ENCODE assay signal across 8 cellular contexts in genomic region chr16:58684354-58685083, GRCh38. TPM values are rescaled to one million over a fixed set of nuclear protein-coding genes. Genes with fewer than 3 reads are reported as not detected.
DNase-seq lines count a peak whose midpoint lies in the region; ATAC-seq and TF ChIP-seq lines count a peak whose summit lies in the region.

Gene SLC38A7, minus strand, starts transcription at chr16:58684770. Its CDS starts 4,644 bp downstream, at chr16:58680126.

- in situ Hi-C loops in GM23248 (cut with MboI), result no loop called here

- H3K4me3 ChIP-seq in GM23248 (peak within 1 kb of the TSS; percentile 90), Karpas-422 (ENCODE audit: low read length) (peak within 1 kb of the TSS; percentile 92), osteoblast (ENCODE audit: insufficient read depth, low read length) (peak within 1 kb of the TSS; percentile 86), testis (peak within 1 kb of the TSS; percentile 88 to 90)

- H3K9me3 Mint-ChIP-seq in activated naive CD4-positive, alpha-beta T cell treated with anti-CD3 and anti-CD28 coated beads, Interleukin-2, amount 50 U/mL, for 72 hours, result no peaks in the 10 kb centered on the region
- peaks cover 5% of the 10 kb centered on the region for H3K9me3 Mint-ChIP-seq in glutamatergic neuron (ENCODE audit: unreplicated experiment)

- H3F3A ChIP-seq in GM23248 (ENCODE audit: insufficient read depth), result peaks cover 18% of the 10 kb centered on the region

- TF ChIP-seq CTCF in glutamatergic neuron (IDR thresholded peaks at IDR 0.05; ENCODE audit: partially characterized antibody, unreplicated experiment) (no peak), osteoblast (IDR thresholded peaks at IDR 0.05; ENCODE audit: extremely low read depth, low read depth, low read length) (no peak), testis (IDR thresholded peaks at IDR 0.05) (no peak)

- peak within 1 kb of the TSS; percentile 88 to 94 for H3K27ac Mint-ChIP-seq in activated naive CD4-positive, alpha-beta T cell treated with anti-CD3 and anti-CD28 coated beads, Interleukin-2, amount 50 U/mL, for 72 hours
- H3K27ac Mint-ChIP-seq in glutamatergic neuron (ENCODE audit: unreplicated experiment), result peak within 1 kb of the TSS; percentile 88

- peak; percentile 89 for DNase-seq in ELR (ENCODE audit: low read depth)
- peak; percentile 94 for DNase-seq in GM23248
- peak; percentile 90 for DNase-seq in Karpas-422
- DNase-seq in SKM-1 (lab: John Stamatoyannopoulos, UW; ENCODE audit: unreplicated experiment), result peak; percentile 41
- peak; percentile 72 to 74 for DNase-seq in activated naive CD4-positive, alpha-beta T cell treated with anti-CD3 and anti-CD28 coated beads, Interleukin-2, amount 50 U/mL, for 72 hours (ENCODE audit: low spot score in 2 of 2)
- DNase-seq in glutamatergic neuron, result peak; percentile 93
- peak; percentile 98 for DNase-seq in osteoblast (ENCODE audit: insufficient read length, low spot score, missing footprints)
- DNase-seq in testis, result peak; percentile 95

- H4K20me1 ChIP-seq in GM23248 (ENCODE audit: insufficient read depth), result no peaks in the 10 kb centered on the region
- H4K20me1 ChIP-seq in Karpas-422 (ENCODE audit: insufficient read depth, low read depth, low read length), result no peaks in the 10 kb centered on the region
- H4K20me1 ChIP-seq in osteoblast (ENCODE audit: insufficient read depth, low read length), result peaks cover 7% of the 10 kb centered on the region

- no peaks in the 10 kb centered on the region for H3K36me3 Mint-ChIP-seq in activated naive CD4-positive, alpha-beta T cell treated with anti-CD3 and anti-CD28 coated beads, Interleukin-2, amount 50 U/mL, for 72 hours
- H3K36me3 Mint-ChIP-seq in glutamatergic neuron (ENCODE audit: unreplicated experiment), result no peaks in the 10 kb centered on the region

- H3K9me3 ChIP-seq in GM23248 (ENCODE audit: low read depth), result no peaks in the 10 kb centered on the region
- no peaks in the 10 kb centered on the region for H3K9me3 ChIP-seq in Karpas-422 (ENCODE audit: low read length)
- no peaks in the 10 kb centered on the region for H3K9me3 ChIP-seq in osteoblast (ENCODE audit: low read depth, low read length)
- H3K9me3 ChIP-seq in testis, result no peaks in the 10 kb centered on the region

- H3K4me2 ChIP-seq in GM23248 (ENCODE audit: unreplicated experiment) (peak within 1 kb of the TSS; percentile 99), Karpas-422 (ENCODE audit: low read depth, low read length, poor library complexity, severe bottlenecking) (peak within 1 kb of the TSS; percentile 96), osteoblast (ENCODE audit: insufficient read depth, low read length) (peak within 1 kb of the TSS; percentile 89)

- H3K9me2 ChIP-seq in GM23248 (ENCODE audit: insufficient read depth) (no peaks in the 10 kb centered on the region), Karpas-422 (replicated peaks; ENCODE audit: insufficient read depth, low read length) (no peaks in the 10 kb centered on the region)

- ATAC-seq in activated naive CD4-positive, alpha-beta T cell treated with anti-CD3 and anti-CD28 coated beads, Interleukin-2, amount 50 U/mL, for 72 hours, result peak; percentile 96 to 98

- peaks cover 8% of the 10 kb centered on the region for H3K4me1 Mint-ChIP-seq in glutamatergic neuron (ENCODE audit: low read depth, unreplicated experiment)

- H3K36me3 ChIP-seq in GM23248 (ENCODE audit: low read depth) (no peaks in the 10 kb centered on the region), Karpas-422 (ENCODE audit: insufficient read depth, low read length) (no peaks in the 10 kb centered on the region), osteoblast (ENCODE audit: insufficient read depth, low read length) (peaks cover 12% of the 10 kb centered on the region), testis (ENCODE audit: low read depth, missing control alignments) (no peaks in the 10 kb centered on the region)

- no peaks in the 10 kb centered on the region for H3K27me3 ChIP-seq in GM23248 (replicated peaks; ENCODE audit: insufficient read depth)
- no peaks in the 10 kb centered on the region for H3K27me3 ChIP-seq in Karpas-422 (ENCODE audit: low read length)
- no peaks in the 10 kb centered on the region for H3K27me3 ChIP-seq in osteoblast (ENCODE audit: insufficient read depth, low read length)
- H3K27me3 ChIP-seq in testis, result no peaks in the 10 kb centered on the region

- 4 to 5% methylated on average over 39 to 41 of the region's 41 CpGs for WGBS in GM23248 (ENCODE audit: low coverage in 1 of 2, low lambda C conversion rate in 2 of 2, missing lambda C conversion rate in 2 of 2), 2 experiments
- WGBS in testis, 2 donors, result 3 to 5% methylated on average over 29 to 41 of the region's 41 CpGs

- H3K27me3 Mint-ChIP-seq in glutamatergic neuron (ENCODE audit: unreplicated experiment), result no peaks in the 10 kb centered on the region

- H3K4me3 Mint-ChIP-seq in glutamatergic neuron (ENCODE audit: unreplicated experiment), result peak within 1 kb of the TSS; percentile 97

- H3K4me1 ChIP-seq in GM23248 (ENCODE audit: insufficient read depth) (peaks cover 19% of the 10 kb centered on the region; the same call in 1 of the 2 replicates), Karpas-422 (ENCODE audit: low read length) (peaks cover 10% of the 10 kb centered on the region), osteoblast (ENCODE audit: insufficient read depth, low read length) (peaks cover 22% of the 10 kb centered on the region), testis (peaks cover 9% of the 10 kb centered on the region)

- H3K9ac ChIP-seq in GM23248 (peak within 1 kb of the TSS; percentile 97), Karpas-422 (ENCODE audit: low read length) (peak within 1 kb of the TSS; percentile 86)

- peak within 1 kb of the TSS; percentile 95 for H2AFZ ChIP-seq in GM23248
- H2AFZ ChIP-seq in Karpas-422 (ENCODE audit: low read length), result peak within 1 kb of the TSS; percentile 82
- peak within 1 kb of the TSS; percentile 100 for H2AFZ ChIP-seq in osteoblast (ENCODE audit: low read length)

- intact Hi-C loops in testis (cut with DNase I; ENCODE audit: low total_unique reads), result no loop called here

- H3K27ac ChIP-seq in GM23248, result peak within 1 kb of the TSS; percentile 65
- H3K27ac ChIP-seq in Karpas-422 (ENCODE audit: low read length), result no peak within 1 kb of the TSS
- H3K27ac ChIP-seq in osteoblast (ENCODE audit: low read depth, low read length), result peak within 1 kb of the TSS; percentile 91
- H3K27ac ChIP-seq in testis, result peak within 1 kb of the TSS; percentile 67 to 73

- no peak for TF ChIP-seq POLR2A in testis (IDR thresholded peaks at IDR 0.05)

- H3K79me2 ChIP-seq in GM23248 (ENCODE audit: insufficient read depth), result peaks cover 25% of the 10 kb centered on the region
- H3K79me2 ChIP-seq in Karpas-422 (ENCODE audit: low read length), result peaks cover 6% of the 10 kb centered on the region; the same call in 1 of the 2 replicates
- H3K79me2 ChIP-seq in osteoblast (ENCODE audit: insufficient read depth, low read length), result peaks cover 35% of the 10 kb centered on the region

RNA-seq across cellular contexts. Expression of gene SLC38A7, which starts in this region (rescaled TPM):
- 16.1 and 21.2 TPM in 2 replicates for total RNA-seq in GM23248 (2014; rRNA removed; shearing (Covaris generic))
- 19.2 and 20.2 TPM in 2 replicates for polyA plus RNA-seq in GM23248 (2016; fragmentation: Nextera tagmentation; extraction: Ambion mirVana)
- total RNA-seq in Karpas-422 (2014; rRNA removed; shearing (Covaris generic); ENCODE audit: low replicate concordance), result 6.4 and 6.7 TPM in 2 replicates
- total RNA-seq in activated naive CD4-positive, alpha-beta T cell treated with anti-CD3 and anti-CD28 coated beads, Interleukin-2, amount 50 U/mL, for 72 hours, result 1 to 10 TPM; 5.8 to 6.7 TPM
- total RNA-seq in glutamatergic neuron (ENCODE audit: unreplicated experiment), result 52.9 TPM
- total RNA-seq in osteoblast, result 65.1 and 68.4 TPM in 2 replicates
- 10 to 100 TPM; 37.4 to 76.4 TPM for total RNA-seq in testis
- 66.6 TPM for polyA plus RNA-seq in testis (ENCODE audit: insufficient read depth, low read depth, low replicate concordance)

Comparison
In these comparisons a context has a peak if more than half of its experiments do, and no peak if none do; other contexts are left out.
1. DNase-seq: peak in every context shown above with its lines; median percentile 98 in osteoblast; 95 in testis; 94 in GM23248; 93 in glutamatergic neuron; 90 in Karpas-422; 89 in ELR; 73 in activated naive CD4-positive, alpha-beta T cell treated with anti-CD3 and anti-CD28 coated beads, Interleukin-2, amount 50 U/mL, for 72 hours; 41 in SKM-1.